25 cellular contexts compared by ENCODE assay signal in genomic region chr6:114164206-114164605, GRCh38.
DNase-seq lines count a peak whose midpoint lies in the region; ATAC-seq, FAIRE-seq and TF ChIP-seq lines count a peak whose summit lies in the region.
"Had no signal": no experiment of that assay in that cellular context is flagged by ENCODE, and none has a peak within 500 bp of the region (broad histone marks: within the 10 kb centered on the region; RNA-seq: fewer than 3 reads in every experiment).

No MANE protein-coding gene starts in this region.

- no TSS peak for BruUV-seq in HepG2 (replicated peaks; lab: Mats Ljungman, UMichigan)

- H3K36me3 ChIP-seq in HepG2 (replicated peaks in 1 of 2; ENCODE audit: control insufficient read depth in 1 of 2, insufficient read depth in 2 of 2, low read length in 2 of 2) (no peaks in the 10 kb centered on the region), pancreas (no peaks in the 10 kb centered on the region)
- H3K36me3 ChIP-seq: BLaER1 had no signal

- H3K4me1 ChIP-seq in HepG2 (ENCODE audit: insufficient read depth, low read length) (peaks cover 88% of the 10 kb centered on the region), pancreas (peaks cover 14 to 21% (median 14%) of the 10 kb centered on the region in 3 donors)
- H3K4me1 ChIP-seq: BLaER1 had no signal

- POLR2A ChIA-PET in HepG2 (lab: Yijun Ruan, JAX), result no interaction called here

- no peak for TF ChIP-seq RAD21 in HepG2 (CRISPR knock-in tag; IDR thresholded peaks at IDR 0.05)

- H4K20me1 ChIP-seq in HepG2 (ENCODE audit: insufficient read depth, low read length), result no peaks in the 10 kb centered on the region
- H4K20me1 ChIP-seq: BLaER1 had no signal

- peak overlapping the region; percentile 48 for H3K27ac ChIP-seq in HepG2 (ENCODE audit: extremely low read length, insufficient read depth, low read length)
- no peak overlapping the region for H3K27ac ChIP-seq in pancreas
- H3K27ac ChIP-seq: BLaER1 had no signal

- H3K4me3 ChIP-seq in HepG2 (replicated peaks in 1 of 3; ENCODE audit: insufficient read depth in 1 of 3, low read depth in 2 of 3, low read length in 3 of 3) (no peak overlapping the region; a peak in 1 of 6 replicates), pancreas (no peak overlapping the region)
- H3K4me3 ChIP-seq: BLaER1, GM12878 had no signal

- FAIRE-seq in HepG2 (lab: Jason Lieb, UNC), result no peak
- FAIRE-seq in pancreas (lab: Jason Lieb, UNC), result no peak
- FAIRE-seq: A204.1, GM12878, GM12892, GM18507 had no signal

- no peak overlapping the region for H2AFZ ChIP-seq in HepG2 (ENCODE audit: low read length)

- no peaks in the 10 kb centered on the region; a peak in 1 of 5 replicates for H3K27me3 ChIP-seq in HepG2 (ENCODE audit: control insufficient read depth in 1 of 2, insufficient read depth in 2 of 2, low read length in 2 of 2)
- H3K27me3 ChIP-seq in pancreas, result no peaks in the 10 kb centered on the region
- H3K27me3 ChIP-seq: BE2C, BLaER1 had no signal

- in situ Hi-C loops in HepG2 (cut with HindIII; ENCODE audit: extremely low pct_ligation_motif_present, low pct_unique_long_range_greater_than_20kb), result no loop called here

- ATAC-seq in HepG2 (no peak), pancreas (peak in 3 of 4 donors; percentile 16 to 55 (median 47)), Right ventricle myocardium superior (ENCODE audit: poor library complexity) (no peak)
- ATAC-seq: GM12878 had no signal

- no peak overlapping the region; the same call in 1 of the 2 replicates for H3K4me2 ChIP-seq in HepG2 (ENCODE audit: low read depth, low read length)
- H3K4me2 ChIP-seq: BLaER1 had no signal

- intact Hi-C loops in HepG2 (cut with micrococcal nuclease; ENCODE audit: unreplicated experiment) (loop anchor here (10.0 kb wide), 1 partner anchor 189 kb away; the partner anchor contains the start of gene HDAC2), pancreas (cut with DNase I) (no loop called here), Right ventricle myocardium superior (cut with DNase I) (no loop called here)

- DNase-seq in HepG2 (ENCODE audit: low spot score) (peak; percentile 25), pancreas (no peak), NAMALWA (ENCODE audit: low spot score) (no peak), Right ventricle myocardium superior (no peak)
- no peak for DNase-seq in activated CD4-positive, alpha-beta T cell treated with anti-CD3 and anti-CD28 coated beads, Interleukin-2, amount 50 U/mL, for 48 hours
- DNase-seq: 8988T; ACHN; BE2C; C1 segment of cervical spinal cord; CD4-positive, alpha-beta memory T cell; CD4-positive, CD25-positive, alpha-beta regulatory T cell; CD8-positive, alpha-beta memory T cell; COR-L47; DMS 273 treated with DMSO at 0.1 percent for 48 hours; DMS153; DMS53; DMS79; DND-41; EL; GDM1 had no signal

- peaks cover 2% of the 10 kb centered on the region for H3K79me2 ChIP-seq in HepG2 (ENCODE audit: insufficient read depth, low read length)

- TF ChIP-seq EP300 in HepG2 (IDR thresholded peaks at IDR 0.05; ENCODE audit: low read depth in 2 of 2, low read length in 2 of 2) (peak in 1 of 2 experiments; percentile 45; a peak in 1 of 4 replicates), HepG2 (CRISPR knock-in tag; IDR thresholded peaks at IDR 0.05; ENCODE audit: borderline replicate concordance) (no peak)

- no peak for TF ChIP-seq POLR2A in HepG2 (IDR thresholded peaks at IDR 0.05; ENCODE audit: insufficient read depth in 1 of 2, low read depth in 2 of 2, low read length in 2 of 2)

- CTCF ChIA-PET in HepG2 (lab: Yijun Ruan, JAX; ENCODE audit: low intra/inter-chr PET ratio, low total read pairs), result no interaction called here

- H3K9ac ChIP-seq in HepG2 (ENCODE audit: insufficient read depth, low read depth, low read length), result no peak overlapping the region
- H3K9ac ChIP-seq: BLaER1 had no signal

- H3K9me3 ChIP-seq in HepG2 (ENCODE audit: low read length), result no peaks in the 10 kb centered on the region
- H3K9me3 ChIP-seq in pancreas, result no peaks in the 10 kb centered on the region
- H3K9me3 ChIP-seq: BE2C, BLaER1 had no signal

- TF ChIP-seq CTCF in HepG2 (CRISPR knock-in tag; IDR thresholded peaks at IDR 0.05) (no peak), pancreas (IDR thresholded peaks at IDR 0.05) (no peak)

TF ChIP-seq in HepG2, 621 proteins besides CTCF, POLR2A, EP300 and RAD21 (continues in another document):
- TF ChIP-seq ISL2 (CRISPR knock-in tag; IDR thresholded peaks at IDR 0.05), result 0 out of 2 replicates have a peak, but pooled peaks have one; percentile 22
- TF ChIP-seq ARID5B (CRISPR knock-in tag; IDR thresholded peaks at IDR 0.05), result peak; percentile 18; the same call in 1 of the 2 replicates
- peak; percentile 38 for TF ChIP-seq ASH2L (IDR thresholded peaks at IDR 0.05; ENCODE audit: insufficient read length, low read depth, low read length)
- 0 out of 2 replicates have a peak, but pooled peaks have one; percentile 42 for TF ChIP-seq MIXL1 (CRISPR knock-in tag; IDR thresholded peaks at IDR 0.05)
- 0 out of 2 replicates have a peak, but pooled peaks have one; percentile 37 for TF ChIP-seq NCOR1 (IDR thresholded peaks at IDR 0.05; ENCODE audit: borderline replicate concordance, low read length)
- no peak for TF ChIP-seq ZNF605 (CRISPR knock-in tag; IDR thresholded peaks at IDR 0.05)
- TF ChIP-seq ZNF558 (CRISPR knock-in tag; IDR thresholded peaks at IDR 0.05; ENCODE audit: borderline replicate concordance), result no peak
- 0 out of 2 replicates have a peak, but pooled peaks have one; percentile 32 for TF ChIP-seq GATAD2A (CRISPR knock-in tag; IDR thresholded peaks at IDR 0.05)
- TF ChIP-seq ZNF550 (CRISPR knock-in tag; IDR thresholded peaks at IDR 0.05; ENCODE audit: borderline replicate concordance), result no peak
- TF ChIP-seq PAXIP1 (CRISPR knock-in tag; conservative IDR thresholded peaks at IDR 0.05), result peak; percentile 51
- TF ChIP-seq SOX13 (IDR thresholded peaks at IDR 0.05), result no peak
- TF ChIP-seq SOX13 (CRISPR knock-in tag; conservative IDR thresholded peaks at IDR 0.05 in 1 of 2, IDR thresholded peaks at IDR 0.05 in 1 of 2), result peak in 1 of 2 experiments; percentile 36; a peak in 1 of 4 replicates
- TF ChIP-seq HNF4A (CRISPR knock-in tag; IDR thresholded peaks at IDR 0.05), result peak; percentile 57

Comparison
In these comparisons a context has a peak if more than half of its experiments do, and no peak if none do; other contexts are left out.
1. ATAC-seq: peak in pancreas (3 of 4); none in HepG2 (single experiment) and Right ventricle myocardium superior (single experiment).